ENCODE assay signal across 13 cellular contexts in genomic region chr17:60327870-60328362, GRCh38.
DNase-seq lines count a peak whose midpoint lies in the region; TF ChIP-seq lines count a peak whose summit lies in the region.
"Had no signal": no experiment of that assay in that cellular context is flagged by ENCODE, and none has a peak within 500 bp of the region (broad histone marks: within the 10 kb centered on the region; RNA-seq: fewer than 3 reads in every experiment).

No MANE protein-coding gene starts in this region.

- H3K9ac ChIP-seq in iPS-18a (ENCODE audit: low read length) (no peak overlapping the region), trophoblast cell (ENCODE audit: low read length) (no peak overlapping the region)

- no peak overlapping the region for H2BK5ac ChIP-seq in trophoblast cell (ENCODE audit: low read depth, low read length, poor library complexity)

- H2BK12ac ChIP-seq in trophoblast cell (ENCODE audit: low read length) = no peak overlapping the region

- no peak for TF ChIP-seq CTCF in HEK293 (tag by site-specific recombination; IDR thresholded peaks at IDR 0.05)

- H3K4me3 ChIP-seq in HEK293 (ENCODE audit: low read depth, low read length) = no peak overlapping the region
- H3K4me3 ChIP-seq in iPS-18a (ENCODE audit: low read length) = peak overlapping the region; percentile 36
- no peak overlapping the region for H3K4me3 ChIP-seq in trophoblast cell (ENCODE audit: low read depth, low read length)
- H3K4me3 ChIP-seq: Peyer's patch had no signal

- H2AFZ ChIP-seq in trophoblast cell (ENCODE audit: insufficient read depth, low read length, poor library complexity) = no peak overlapping the region

- H3K4me1 ChIP-seq in HEK293 (ENCODE audit: control insufficient read depth, insufficient read depth, low read length) (peaks cover 4% of the 10 kb centered on the region), iPS-18a (ENCODE audit: control insufficient read depth, low read depth, low read length) (peaks cover 24% of the 10 kb centered on the region), trophoblast cell (ENCODE audit: control insufficient read depth in 1 of 2, insufficient read depth in 2 of 2, low read length in 2 of 2) (peaks cover 3 to 4% of the 10 kb centered on the region in 2 experiments)
- H3K4me1 ChIP-seq: Peyer's patch had no signal

- H3K14ac ChIP-seq in trophoblast cell (ENCODE audit: low read length) = no peak overlapping the region

- no peaks in the 10 kb centered on the region for H3K79me2 ChIP-seq in trophoblast cell (ENCODE audit: control insufficient read depth, insufficient read depth, low read length, poor library complexity)

- WGBS in trophoblast cell (ENCODE audit: extremely low coverage, insufficient coverage, insufficient read length) = no CpG with 5 or more reads among the region's 7 CpGs

- no peak overlapping the region for H3K23ac ChIP-seq in trophoblast cell (ENCODE audit: low read length)

- H3K18ac ChIP-seq in trophoblast cell (ENCODE audit: low read length) = no peak overlapping the region

- H4K8ac ChIP-seq in trophoblast cell (ENCODE audit: low read depth, low read length) = no peak overlapping the region

- peak in 8 of 49 donors; percentile 5 to 47 (median 13) for DNase-seq in substantia nigra (lab: John Stamatoyannopoulos, UW)
- no peak for DNase-seq in trophoblast cell
- no peak for DNase-seq in KBM-7
- DNase-seq in activated CD4-positive, alpha-beta T cell treated with anti-CD3 and anti-CD28 coated beads for 48 hours = no peak
- DNase-seq: Calu3; CD4-positive, alpha-beta T cell; HCEC 1CT; Karpas-422; Peyer's patch; SIG-M5 had no signal

- no peak overlapping the region for H4K91ac ChIP-seq in trophoblast cell (ENCODE audit: low read depth, low read length)

- H3K36me3 ChIP-seq in HEK293 (ENCODE audit: control insufficient read depth in 2 of 2, insufficient read depth in 1 of 2, low read length in 2 of 2) = peaks cover 0 to 8% of the 10 kb centered on the region in 2 experiments; a peak in 2 of 3 replicates
- H3K36me3 ChIP-seq in iPS-18a (ENCODE audit: control insufficient read depth, low read depth, low read length) = no peaks in the 10 kb centered on the region
- peaks cover 0 to 2% of the 10 kb centered on the region in 2 experiments for H3K36me3 ChIP-seq in trophoblast cell (ENCODE audit: control insufficient read depth in 1 of 2, insufficient read depth in 2 of 2, low read length in 2 of 2)

- H3K27ac ChIP-seq in HEK293 (ENCODE audit: extremely low read depth, low read depth, low read length) (no peak overlapping the region), angular gyrus (ENCODE audit: low read depth, low read length) (peak overlapping the region; percentile 70), iPS-18a (ENCODE audit: low read length) (no peak overlapping the region), substantia nigra (ENCODE audit: low read depth, low read length, poor library complexity, severe bottlenecking) (peak overlapping the region; percentile 82), trophoblast cell (ENCODE audit: low read depth, low read length) (no peak overlapping the region)
- H3K27ac ChIP-seq: Peyer's patch had no signal

- CTCF ChIA-PET in HEK293 (lab: Yijun Ruan, JAX) = no interaction called here

- no peak overlapping the region for H3K4ac ChIP-seq in trophoblast cell (ENCODE audit: low read depth, low read length)

- H3K79me1 ChIP-seq in trophoblast cell (ENCODE audit: low read length) = no peaks in the 10 kb centered on the region

- H4K12ac ChIP-seq in trophoblast cell (ENCODE audit: low read depth, low read length) = no peak overlapping the region

- H2AK5ac ChIP-seq in trophoblast cell (ENCODE audit: low read length) = no peak overlapping the region

- POLR2A ChIA-PET in HEK293 (lab: Yijun Ruan, JAX) = no interaction called here

- H3K27me3 ChIP-seq in iPS-18a (ENCODE audit: control insufficient read depth, insufficient read depth, low read length) = no peaks in the 10 kb centered on the region
- H3K27me3 ChIP-seq in trophoblast cell (ENCODE audit: insufficient read depth, low read length) = no peaks in the 10 kb centered on the region
- H3K27me3 ChIP-seq: Peyer's patch had no signal

- H3K4me2 ChIP-seq in trophoblast cell (ENCODE audit: low read length) = no peak overlapping the region

- in situ Hi-C loops in KBM-7 (cut with MboI; ENCODE audit: low pct_unique_long_range_greater_than_20kb, low sequenced_read_pairs) = no loop called here

- H3K9me3 ChIP-seq in HEK293 (ENCODE audit: control insufficient read depth, insufficient read depth, low read depth, low read length) (no peaks in the 10 kb centered on the region), iPS-18a (ENCODE audit: control insufficient read depth, low read depth, low read length) (no peaks in the 10 kb centered on the region), trophoblast cell (ENCODE audit: insufficient read depth, low read depth, low read length) (peaks cover 2% of the 10 kb centered on the region)
- H3K9me3 ChIP-seq: Peyer's patch had no signal

- no peak overlapping the region for H2BK120ac ChIP-seq in trophoblast cell (ENCODE audit: insufficient read depth, low read length, poor library complexity)

TF ChIP-seq in HEK293, 187 proteins besides CTCF, POLR2A, EP300 and RAD21:
- TF ChIP-seq ZNF341 (tag by site-specific recombination; IDR thresholded peaks at IDR 0.05; ENCODE audit: low read depth) = peak; percentile 26; the same call in 1 of the 2 replicates
- TF ChIP-seq ZNF23 (tag by site-specific recombination; IDR thresholded peaks at IDR 0.05; ENCODE audit: borderline replicate concordance) = no peak
- no peak for TF ChIP-seq TRIM28 (IDR thresholded peaks at IDR 0.05; ENCODE audit: borderline replicate concordance, low read length)
- no peak for TF ChIP-seq IKZF3 (tag by site-specific recombination; IDR thresholded peaks at IDR 0.05)

Comparison
In these comparisons a context has a peak if more than half of its experiments do, and no peak if none do; other contexts are left out.
1. H3K27ac ChIP-seq: peak in angular gyrus (single experiment) and substantia nigra (single experiment); none in HEK293 (single experiment), iPS-18a (single experiment) and trophoblast cell (single experiment).